Comparison of ENCODE assay signal across 1 cellular context in genomic region chr16:57383276-57384247, GRCh38.
TF ChIP-seq lines count a peak whose summit lies in the region.

No MANE protein-coding gene starts in this region.

TF ChIP-seq in WTC11, 78 proteins besides CTCF, POLR2A, EP300 and RAD21 (continued from another document):
- TF ChIP-seq ZNF232 (CRISPR knock-in tag; IDR thresholded peaks at IDR 0.05) (no peak), TEAD1 (CRISPR knock-in tag; IDR thresholded peaks at IDR 0.05) (no peak), JAZF1 (CRISPR knock-in tag; IDR thresholded peaks at IDR 0.05) (no peak), PREB (CRISPR knock-in tag; IDR thresholded peaks at IDR 0.05; ENCODE audit: borderline replicate concordance) (no peak), NR2C2 (CRISPR knock-in tag; IDR thresholded peaks at IDR 0.05) (no peak), ZBTB43 (CRISPR knock-in tag; IDR thresholded peaks at IDR 0.05) (no peak), USF2 (CRISPR knock-in tag; IDR thresholded peaks at IDR 0.05) (no peak)
- TF ChIP-seq, protein P1, sequence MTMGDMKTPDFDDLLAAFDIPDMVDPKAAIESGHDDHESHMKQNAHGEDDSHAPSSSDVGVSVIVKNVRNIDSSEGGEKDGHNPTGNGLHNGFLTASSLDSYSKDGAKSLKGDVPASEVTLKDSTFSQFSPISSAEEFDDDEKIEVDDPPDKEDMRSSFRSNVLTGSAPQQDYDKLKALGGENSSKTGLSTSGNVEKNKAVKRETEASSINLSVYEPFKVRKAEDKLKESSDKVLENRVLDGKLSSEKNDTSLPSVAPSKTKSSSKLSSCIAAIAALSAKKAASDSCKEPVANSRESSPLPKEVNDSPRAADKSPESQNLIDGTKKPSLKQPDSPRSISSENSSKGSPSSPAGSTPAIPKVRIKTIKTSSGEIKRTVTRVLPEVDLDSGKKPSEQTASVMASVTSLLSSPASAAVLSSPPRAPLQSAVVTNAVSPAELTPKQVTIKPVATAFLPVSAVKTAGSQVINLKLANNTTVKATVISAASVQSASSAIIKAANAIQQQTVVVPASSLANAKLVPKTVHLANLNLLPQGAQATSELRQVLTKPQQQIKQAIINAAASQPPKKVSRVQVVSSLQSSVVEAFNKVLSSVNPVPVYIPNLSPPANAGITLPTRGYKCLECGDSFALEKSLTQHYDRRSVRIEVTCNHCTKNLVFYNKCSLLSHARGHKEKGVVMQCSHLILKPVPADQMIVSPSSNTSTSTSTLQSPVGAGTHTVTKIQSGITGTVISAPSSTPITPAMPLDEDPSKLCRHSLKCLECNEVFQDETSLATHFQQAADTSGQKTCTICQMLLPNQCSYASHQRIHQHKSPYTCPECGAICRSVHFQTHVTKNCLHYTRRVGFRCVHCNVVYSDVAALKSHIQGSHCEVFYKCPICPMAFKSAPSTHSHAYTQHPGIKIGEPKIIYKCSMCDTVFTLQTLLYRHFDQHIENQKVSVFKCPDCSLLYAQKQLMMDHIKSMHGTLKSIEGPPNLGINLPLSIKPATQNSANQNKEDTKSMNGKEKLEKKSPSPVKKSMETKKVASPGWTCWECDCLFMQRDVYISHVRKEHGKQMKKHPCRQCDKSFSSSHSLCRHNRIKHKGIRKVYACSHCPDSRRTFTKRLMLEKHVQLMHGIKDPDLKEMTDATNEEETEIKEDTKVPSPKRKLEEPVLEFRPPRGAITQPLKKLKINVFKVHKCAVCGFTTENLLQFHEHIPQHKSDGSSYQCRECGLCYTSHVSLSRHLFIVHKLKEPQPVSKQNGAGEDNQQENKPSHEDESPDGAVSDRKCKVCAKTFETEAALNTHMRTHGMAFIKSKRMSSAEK (CRISPR knock-in tag; IDR thresholded peaks at IDR 0.05; ENCODE audit: borderline replicate concordance): no peak
